In the genomic region with DNA sequence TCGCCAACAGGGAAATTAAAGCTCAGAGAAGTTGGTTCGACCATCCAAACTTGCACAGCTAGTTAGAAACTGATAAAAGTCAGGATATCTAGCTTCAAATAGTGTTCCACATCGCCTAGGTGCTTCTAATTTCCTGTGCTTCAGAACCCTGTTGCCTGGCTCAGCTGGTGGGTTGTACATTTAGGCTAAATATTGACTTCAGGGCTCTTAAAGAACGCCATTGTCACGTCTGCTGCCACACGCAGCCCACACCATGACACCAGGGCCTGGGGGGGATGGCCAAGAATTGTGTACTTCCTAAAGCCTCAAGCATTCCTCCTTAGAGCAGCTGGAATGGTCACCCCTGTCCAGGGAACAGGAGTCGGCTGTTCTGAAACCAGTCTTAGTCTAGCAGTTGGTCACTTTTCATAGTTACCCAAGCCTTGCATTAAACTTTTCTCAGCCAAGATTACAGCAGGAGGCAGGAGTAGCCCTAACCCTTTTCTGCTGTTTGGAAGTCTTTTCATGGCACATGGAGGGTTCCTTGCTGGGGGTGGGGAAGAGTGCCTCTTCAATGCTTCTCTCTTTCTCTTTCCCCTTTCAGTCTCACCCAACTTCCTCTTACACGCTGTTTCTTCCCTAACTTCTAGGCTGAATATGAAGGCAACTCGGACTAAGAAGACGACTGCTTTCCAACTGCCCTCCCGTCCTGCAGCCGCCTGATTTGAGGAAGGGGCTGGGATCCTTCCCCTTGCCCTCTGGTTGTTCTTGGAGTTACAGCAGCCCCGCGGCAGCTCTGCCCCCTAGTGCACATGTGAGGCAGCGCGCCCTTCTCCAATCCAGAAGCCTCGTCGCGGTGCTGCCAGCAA, we compare ENCODE assay signal across 1 cellular context.
TF ChIP-seq lines count a peak whose summit lies in the region.

No MANE protein-coding gene starts in this region.

TF ChIP-seq in HepG2, 621 proteins besides CTCF, POLR2A, EP300 and RAD21 (continued from another document and continues in another):
- TF ChIP-seq ZNF609 (CRISPR knock-in tag; IDR thresholded peaks at IDR 0.05; ENCODE audit: borderline replicate concordance) (peak; percentile 56; the same call in 1 of the 2 replicates), PRDM15 (CRISPR knock-in tag; IDR thresholded peaks at IDR 0.05) (no peak), SAFB2 (CRISPR knock-in tag; IDR thresholded peaks at IDR 0.05; ENCODE audit: borderline replicate concordance, low read depth) (no peak), ZNF746 (CRISPR knock-in tag; IDR thresholded peaks at IDR 0.05) (no peak), ATF6 (CRISPR knock-in tag; conservative IDR thresholded peaks at IDR 0.05) (no peak), ZNF605 (CRISPR knock-in tag; IDR thresholded peaks at IDR 0.05) (0 out of 2 replicates have a peak, but pooled peaks have one; percentile 27), SAP130 (CRISPR knock-in tag; IDR thresholded peaks at IDR 0.05; ENCODE audit: low read depth) (peak; percentile 51), SALL2 (CRISPR knock-in tag; IDR thresholded peaks at IDR 0.05) (no peak), NFATC3 (CRISPR knock-in tag; IDR thresholded peaks at IDR 0.05) (no peak), CHD2 (IDR thresholded peaks at IDR 0.05; ENCODE audit: low read depth, low read length) (no peak), FOXC1 (CRISPR knock-in tag; IDR thresholded peaks at IDR 0.05; ENCODE audit: borderline replicate concordance) (no peak), ZNF547 (CRISPR knock-in tag; IDR thresholded peaks at IDR 0.05) (0 out of 2 replicates have a peak, but pooled peaks have one; percentile 26), ZBTB2 (CRISPR knock-in tag; IDR thresholded peaks at IDR 0.05; ENCODE audit: low read depth) (no peak), ZSCAN25 (CRISPR knock-in tag; IDR thresholded peaks at IDR 0.05) (peak; percentile 24; the same call in 1 of the 2 replicates)
- TF ChIP-seq, protein P1, sequence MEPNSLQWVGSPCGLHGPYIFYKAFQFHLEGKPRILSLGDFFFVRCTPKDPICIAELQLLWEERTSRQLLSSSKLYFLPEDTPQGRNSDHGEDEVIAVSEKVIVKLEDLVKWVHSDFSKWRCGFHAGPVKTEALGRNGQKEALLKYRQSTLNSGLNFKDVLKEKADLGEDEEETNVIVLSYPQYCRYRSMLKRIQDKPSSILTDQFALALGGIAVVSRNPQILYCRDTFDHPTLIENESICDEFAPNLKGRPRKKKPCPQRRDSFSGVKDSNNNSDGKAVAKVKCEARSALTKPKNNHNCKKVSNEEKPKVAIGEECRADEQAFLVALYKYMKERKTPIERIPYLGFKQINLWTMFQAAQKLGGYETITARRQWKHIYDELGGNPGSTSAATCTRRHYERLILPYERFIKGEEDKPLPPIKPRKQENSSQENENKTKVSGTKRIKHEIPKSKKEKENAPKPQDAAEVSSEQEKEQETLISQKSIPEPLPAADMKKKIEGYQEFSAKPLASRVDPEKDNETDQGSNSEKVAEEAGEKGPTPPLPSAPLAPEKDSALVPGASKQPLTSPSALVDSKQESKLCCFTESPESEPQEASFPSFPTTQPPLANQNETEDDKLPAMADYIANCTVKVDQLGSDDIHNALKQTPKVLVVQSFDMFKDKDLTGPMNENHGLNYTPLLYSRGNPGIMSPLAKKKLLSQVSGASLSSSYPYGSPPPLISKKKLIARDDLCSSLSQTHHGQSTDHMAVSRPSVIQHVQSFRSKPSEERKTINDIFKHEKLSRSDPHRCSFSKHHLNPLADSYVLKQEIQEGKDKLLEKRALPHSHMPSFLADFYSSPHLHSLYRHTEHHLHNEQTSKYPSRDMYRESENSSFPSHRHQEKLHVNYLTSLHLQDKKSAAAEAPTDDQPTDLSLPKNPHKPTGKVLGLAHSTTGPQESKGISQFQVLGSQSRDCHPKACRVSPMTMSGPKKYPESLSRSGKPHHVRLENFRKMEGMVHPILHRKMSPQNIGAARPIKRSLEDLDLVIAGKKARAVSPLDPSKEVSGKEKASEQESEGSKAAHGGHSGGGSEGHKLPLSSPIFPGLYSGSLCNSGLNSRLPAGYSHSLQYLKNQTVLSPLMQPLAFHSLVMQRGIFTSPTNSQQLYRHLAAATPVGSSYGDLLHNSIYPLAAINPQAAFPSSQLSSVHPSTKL (CRISPR knock-in tag; IDR thresholded peaks at IDR 0.05): peak; percentile 23; the same call in 1 of the 2 replicates
- TF ChIP-seq, protein P2, sequence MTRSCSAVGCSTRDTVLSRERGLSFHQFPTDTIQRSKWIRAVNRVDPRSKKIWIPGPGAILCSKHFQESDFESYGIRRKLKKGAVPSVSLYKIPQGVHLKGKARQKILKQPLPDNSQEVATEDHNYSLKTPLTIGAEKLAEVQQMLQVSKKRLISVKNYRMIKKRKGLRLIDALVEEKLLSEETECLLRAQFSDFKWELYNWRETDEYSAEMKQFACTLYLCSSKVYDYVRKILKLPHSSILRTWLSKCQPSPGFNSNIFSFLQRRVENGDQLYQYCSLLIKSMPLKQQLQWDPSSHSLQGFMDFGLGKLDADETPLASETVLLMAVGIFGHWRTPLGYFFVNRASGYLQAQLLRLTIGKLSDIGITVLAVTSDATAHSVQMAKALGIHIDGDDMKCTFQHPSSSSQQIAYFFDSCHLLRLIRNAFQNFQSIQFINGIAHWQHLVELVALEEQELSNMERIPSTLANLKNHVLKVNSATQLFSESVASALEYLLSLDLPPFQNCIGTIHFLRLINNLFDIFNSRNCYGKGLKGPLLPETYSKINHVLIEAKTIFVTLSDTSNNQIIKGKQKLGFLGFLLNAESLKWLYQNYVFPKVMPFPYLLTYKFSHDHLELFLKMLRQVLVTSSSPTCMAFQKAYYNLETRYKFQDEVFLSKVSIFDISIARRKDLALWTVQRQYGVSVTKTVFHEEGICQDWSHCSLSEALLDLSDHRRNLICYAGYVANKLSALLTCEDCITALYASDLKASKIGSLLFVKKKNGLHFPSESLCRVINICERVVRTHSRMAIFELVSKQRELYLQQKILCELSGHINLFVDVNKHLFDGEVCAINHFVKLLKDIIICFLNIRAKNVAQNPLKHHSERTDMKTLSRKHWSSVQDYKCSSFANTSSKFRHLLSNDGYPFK (CRISPR knock-in tag; IDR thresholded peaks at IDR 0.05; ENCODE audit: borderline replicate concordance): no peak
- TF ChIP-seq, protein P3, sequence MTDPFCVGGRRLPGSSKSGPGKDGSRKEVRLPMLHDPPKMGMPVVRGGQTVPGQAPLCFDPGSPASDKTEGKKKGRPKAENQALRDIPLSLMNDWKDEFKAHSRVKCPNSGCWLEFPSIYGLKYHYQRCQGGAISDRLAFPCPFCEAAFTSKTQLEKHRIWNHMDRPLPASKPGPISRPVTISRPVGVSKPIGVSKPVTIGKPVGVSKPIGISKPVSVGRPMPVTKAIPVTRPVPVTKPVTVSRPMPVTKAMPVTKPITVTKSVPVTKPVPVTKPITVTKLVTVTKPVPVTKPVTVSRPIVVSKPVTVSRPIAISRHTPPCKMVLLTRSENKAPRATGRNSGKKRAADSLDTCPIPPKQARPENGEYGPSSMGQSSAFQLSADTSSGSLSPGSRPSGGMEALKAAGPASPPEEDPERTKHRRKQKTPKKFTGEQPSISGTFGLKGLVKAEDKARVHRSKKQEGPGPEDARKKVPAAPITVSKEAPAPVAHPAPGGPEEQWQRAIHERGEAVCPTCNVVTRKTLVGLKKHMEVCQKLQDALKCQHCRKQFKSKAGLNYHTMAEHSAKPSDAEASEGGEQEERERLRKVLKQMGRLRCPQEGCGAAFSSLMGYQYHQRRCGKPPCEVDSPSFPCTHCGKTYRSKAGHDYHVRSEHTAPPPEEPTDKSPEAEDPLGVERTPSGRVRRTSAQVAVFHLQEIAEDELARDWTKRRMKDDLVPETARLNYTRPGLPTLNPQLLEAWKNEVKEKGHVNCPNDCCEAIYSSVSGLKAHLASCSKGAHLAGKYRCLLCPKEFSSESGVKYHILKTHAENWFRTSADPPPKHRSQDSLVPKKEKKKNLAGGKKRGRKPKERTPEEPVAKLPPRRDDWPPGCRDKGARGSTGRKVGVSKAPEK (CRISPR knock-in tag; IDR thresholded peaks at IDR 0.05; ENCODE audit: borderline replicate concordance): no peak
- TF ChIP-seq, protein P4, sequence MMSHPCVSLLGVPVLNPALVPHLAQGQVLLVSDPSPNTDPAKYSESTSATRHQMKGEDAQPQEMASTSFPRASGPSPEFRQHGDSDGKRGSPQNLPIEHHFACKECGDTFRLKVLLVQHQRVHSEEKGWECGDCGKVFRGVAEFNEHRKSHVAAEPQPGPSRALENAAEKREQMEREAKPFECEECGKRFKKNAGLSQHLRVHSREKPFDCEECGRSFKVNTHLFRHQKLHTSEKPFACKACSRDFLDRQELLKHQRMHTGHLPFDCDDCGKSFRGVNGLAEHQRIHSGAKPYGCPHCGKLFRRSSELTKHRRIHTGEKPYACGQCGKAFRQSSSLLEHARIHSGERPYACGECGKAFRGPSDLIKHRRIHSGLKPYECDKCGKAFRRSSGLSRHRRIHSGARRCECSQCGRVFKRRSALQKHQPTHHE (CRISPR knock-in tag; IDR thresholded peaks at IDR 0.05; ENCODE audit: borderline replicate concordance): no peak
- TF ChIP-seq, protein P5, sequence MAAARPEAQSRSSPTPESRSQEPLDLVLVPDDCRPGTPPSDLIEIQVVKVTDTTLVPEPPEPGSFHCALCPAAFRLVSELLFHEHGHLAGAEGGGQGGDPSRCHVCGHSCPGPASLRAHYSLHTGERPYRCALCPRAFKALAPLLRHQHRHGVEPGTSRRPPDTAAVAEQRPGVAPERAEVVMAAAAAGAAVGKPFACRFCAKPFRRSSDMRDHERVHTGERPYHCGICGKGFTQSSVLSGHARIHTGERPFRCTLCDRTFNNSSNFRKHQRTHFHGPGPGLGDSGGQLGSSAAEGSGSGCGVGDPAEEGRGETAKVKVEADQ (CRISPR knock-in tag; IDR thresholded peaks at IDR 0.05; ENCODE audit: borderline replicate concordance): peak; percentile 14; the same call in 1 of the 2 replicates
